In genomic region chr9:134957945-134958227, GRCh38 we compare ENCODE assay signal across 1 cellular context.
TF ChIP-seq lines count a peak whose summit lies in the region.

No MANE protein-coding gene starts in this region.

TF ChIP-seq in HepG2, 621 proteins besides CTCF, POLR2A, EP300 and RAD21 (continued from another document):
- TF ChIP-seq ZIK1 (CRISPR knock-in tag; IDR thresholded peaks at IDR 0.05; ENCODE audit: borderline replicate concordance, low read depth) (no peak), YY1 (IDR thresholded peaks at IDR 0.05; ENCODE audit: insufficient read depth, insufficient replicate concordance, low read depth, low read length) (no peak), MLLT10 (CRISPR knock-in tag; IDR thresholded peaks at IDR 0.05) (no peak)
